Comparison of ENCODE assay signal across 16 cellular contexts in genomic region chr11:69524291-69524882, GRCh38. TPM values are rescaled to one million over a fixed set of nuclear protein-coding genes. Genes with fewer than 3 reads are reported as not detected.
DNase-seq lines count a peak whose midpoint lies in the region; ATAC-seq and TF ChIP-seq lines count a peak whose summit lies in the region.
"Had no signal": no experiment of that assay in that cellular context is flagged by ENCODE, and none has a peak within 500 bp of the region (broad histone marks: within the 10 kb centered on the region; RNA-seq: fewer than 3 reads in every experiment).

No MANE protein-coding gene starts in this region.

- ATAC-seq in PC-3 (peak; percentile 35; the same call in 1 of the 2 replicates), HG03520 (IDR thresholded peaks at IDR 0.05; ENCODE audit: unreplicated experiment) (no peak), GM19035 (IDR thresholded peaks at IDR 0.05; ENCODE audit: unreplicated experiment) (no peak)
- ATAC-seq: body of pancreas had no signal

- H3K27me3 Mint-ChIP-seq in CD14-positive monocyte (ENCODE audit: low read depth in 3 of 3) (peaks cover 0 to 2% (median 2%) of the 10 kb centered on the region in 3 donors), endodermal cell (ENCODE audit: insufficient read depth) (peaks cover under 1% of the 10 kb centered on the region)

- 81 to 83% methylated on average over 9 to 15 of the region's 15 CpGs for WGBS in endodermal cell (ENCODE audit: insufficient coverage in 1 of 2, insufficient read length in 1 of 2), 2 experiments
- WGBS in mesenchymal stem cell = 63% methylated on average over 13 of the region's 15 CpGs

- CTCF ChIA-PET in PC-3 (lab: Charles Lee) = no interaction called here

- H2BK15ac ChIP-seq in mesenchymal stem cell (ENCODE audit: low read depth, poor library complexity, severe bottlenecking) = no peak overlapping the region

- H4K20me1 ChIP-seq in PC-3 (ENCODE audit: low read length) = no peaks in the 10 kb centered on the region

- H3K36me3 Mint-ChIP-seq in CD14-positive monocyte = no peaks in the 10 kb centered on the region
- no peaks in the 10 kb centered on the region for H3K36me3 Mint-ChIP-seq in endodermal cell (ENCODE audit: low read depth)

- H3K4me1 Mint-ChIP-seq in CD14-positive monocyte (no peaks in the 10 kb centered on the region), endodermal cell (peaks cover 20% of the 10 kb centered on the region)
- H3K4me1 Mint-ChIP-seq: activated CD4-positive, alpha-beta memory T cell treated with anti-CD3 and anti-CD28 coated beads, Interleukin-2, amount 10 ng/mL, durations not matched to agents 7 days and 5 days had no signal

- peaks cover 0 to 6% (median under 1%) of the 10 kb centered on the region in 7 donors for H3K9me3 Mint-ChIP-seq in CD14-positive monocyte
- H3K9me3 Mint-ChIP-seq in endodermal cell = no peaks in the 10 kb centered on the region
- H3K9me3 Mint-ChIP-seq: activated CD4-positive, alpha-beta memory T cell treated with anti-CD3 and anti-CD28 coated beads, Interleukin-2, amount 10 ng/mL, durations not matched to agents 7 days and 5 days had no signal

- H3K14ac ChIP-seq in mesenchymal stem cell (ENCODE audit: low read length in 2 of 2) = no peak overlapping the region

- H2AFZ ChIP-seq in PC-3 (ENCODE audit: low read length) = no peak overlapping the region
- H2AFZ ChIP-seq in mesenchymal stem cell (ENCODE audit: low read depth, low read length) = peak overlapping the region; percentile 20

- H4K91ac ChIP-seq in mesenchymal stem cell (ENCODE audit: low read length) = no peak overlapping the region

- H3K4me3 Mint-ChIP-seq in CD14-positive monocyte = no peak overlapping the region
- H3K4me3 Mint-ChIP-seq in endodermal cell = no peak overlapping the region
- H3K4me3 Mint-ChIP-seq: activated CD4-positive, alpha-beta memory T cell treated with anti-CD3 and anti-CD28 coated beads, Interleukin-2, amount 10 ng/mL, durations not matched to agents 7 days and 5 days had no signal

- no peaks in the 10 kb centered on the region for H3K79me1 ChIP-seq in mesenchymal stem cell (replicated peaks; ENCODE audit: low read length, poor library complexity, severe bottlenecking)

- H2AK5ac ChIP-seq in mesenchymal stem cell (ENCODE audit: low read length, severe bottlenecking) = no peak overlapping the region

- BruUV-seq in PC-3 (replicated peaks; lab: Mats Ljungman, UMichigan) = no TSS peak

- no peak overlapping the region for H3K23ac ChIP-seq in mesenchymal stem cell (ENCODE audit: low read length in 2 of 2)

- H3K79me2 ChIP-seq in PC-3 (ENCODE audit: low read length) = no peaks in the 10 kb centered on the region

- intact Hi-C loops in CD14-positive monocyte (cut with micrococcal nuclease) = no loop called here
- intact Hi-C loops in PC-3 (cut with micrococcal nuclease) = no loop called here

- H3F3A ChIP-seq in PC-3 (ENCODE audit: low read length, unreplicated experiment) = no peaks in the 10 kb centered on the region

- H3K27ac Mint-ChIP-seq in CD14-positive monocyte = no peak overlapping the region
- no peak overlapping the region for H3K27ac Mint-ChIP-seq in endodermal cell
- H3K27ac Mint-ChIP-seq: activated CD4-positive, alpha-beta memory T cell treated with anti-CD3 and anti-CD28 coated beads, Interleukin-2, amount 10 ng/mL, durations not matched to agents 7 days and 5 days had no signal

- H3K27me3 ChIP-seq in PC-3 (ENCODE audit: low read length) = no peaks in the 10 kb centered on the region
- no peaks in the 10 kb centered on the region for H3K27me3 ChIP-seq in endodermal cell (ENCODE audit: control insufficient read depth, insufficient read depth, low read length, poor library complexity, severe bottlenecking)
- H3K27me3 ChIP-seq in mesenchymal stem cell (ENCODE audit: control insufficient read depth in 1 of 2, insufficient read depth in 1 of 2, low read length in 2 of 2) = peaks cover 2 to 38% of the 10 kb centered on the region in 2 experiments
- H3K27me3 ChIP-seq: body of pancreas, upper lobe of left lung had no signal

- no peak overlapping the region for H3K4ac ChIP-seq in mesenchymal stem cell (ENCODE audit: low read depth in 1 of 2, low read length in 2 of 2)

- H3K4me3 ChIP-seq in PC-3 (ENCODE audit: low read length) (no peak overlapping the region), endodermal cell (ENCODE audit: low read length) (no peak overlapping the region), mesenchymal stem cell (ENCODE audit: insufficient read depth in 1 of 2, low read depth in 1 of 2, low read length in 2 of 2) (peak overlapping the region in 1 of 2 experiments; percentile 28)
- H3K4me3 ChIP-seq: body of pancreas, prostate gland, upper lobe of left lung had no signal

- H3K18ac ChIP-seq in mesenchymal stem cell (ENCODE audit: low read depth in 1 of 2, low read length in 2 of 2) = no peak overlapping the region

- TF ChIP-seq CTCF in CD14-positive monocyte (IDR thresholded peaks at IDR 0.05) (no peak), PC-3 (conservative IDR thresholded peaks at IDR 0.05; ENCODE audit: low read depth, low read length) (no peak), endodermal cell (conservative IDR thresholded peaks at IDR 0.05) (no peak)

- no peaks in the 10 kb centered on the region for H3K9me3 ChIP-seq in PC-3 (ENCODE audit: low read length)
- H3K9me3 ChIP-seq in endodermal cell (ENCODE audit: control insufficient read depth, low read length) = no peaks in the 10 kb centered on the region
- H3K9me3 ChIP-seq in mesenchymal stem cell (ENCODE audit: control insufficient read depth, low read length) = peaks cover 5% of the 10 kb centered on the region
- H3K9me3 ChIP-seq: body of pancreas, prostate gland, upper lobe of left lung had no signal

- no peak overlapping the region for H2BK120ac ChIP-seq in mesenchymal stem cell (ENCODE audit: low read depth, low read length)

- H2BK12ac ChIP-seq in mesenchymal stem cell (ENCODE audit: low read length in 2 of 2) = peak overlapping the region in 1 of 2 experiments; percentile 15

- H4K8ac ChIP-seq in mesenchymal stem cell (ENCODE audit: low read length) = no peak overlapping the region

- H3K9ac ChIP-seq in PC-3 (ENCODE audit: low read length) (no peak overlapping the region), endodermal cell (ENCODE audit: extremely low read depth, low read length, poor library complexity, severe bottlenecking) (no peak overlapping the region), mesenchymal stem cell (ENCODE audit: low read length) (peak overlapping the region; percentile 31)

- H3K36me3 ChIP-seq in PC-3 (ENCODE audit: low read depth, low read length) (no peaks in the 10 kb centered on the region), endodermal cell (ENCODE audit: control insufficient read depth, insufficient read depth, low read length) (no peaks in the 10 kb centered on the region), mesenchymal stem cell (ENCODE audit: control insufficient read depth in 1 of 2, insufficient read depth in 2 of 2, low read depth in 1 of 2, low read length in 2 of 2) (peaks cover 0 to 8% of the 10 kb centered on the region in 2 experiments)
- H3K36me3 ChIP-seq: prostate gland, upper lobe of left lung had no signal

- no peaks in the 10 kb centered on the region for H3K9me2 ChIP-seq in PC-3 (replicated peaks; ENCODE audit: low read length)

- H3K4me2 ChIP-seq in PC-3 (ENCODE audit: low read length) = no peak overlapping the region
- H3K4me2 ChIP-seq in mesenchymal stem cell (ENCODE audit: low read length, poor library complexity, severe bottlenecking) = no peak overlapping the region

- POLR2A ChIA-PET in PC-3 (lab: Charles Lee; ENCODE audit: unreplicated experiment) = no interaction called here

- H3K4me1 ChIP-seq in PC-3 (ENCODE audit: insufficient read depth, low read length) (peaks cover 5% of the 10 kb centered on the region; the same call in 1 of the 2 replicates), endodermal cell (ENCODE audit: control insufficient read depth, insufficient read depth, low read length) (no peaks in the 10 kb centered on the region), mesenchymal stem cell (ENCODE audit: control insufficient read depth, insufficient read depth, low read depth, low read length) (peaks cover 4% of the 10 kb centered on the region)
- H3K4me1 ChIP-seq: body of pancreas, prostate gland, upper lobe of left lung had no signal

- H3K27ac ChIP-seq in PC-3 (ENCODE audit: low read length) = no peak overlapping the region
- H3K27ac ChIP-seq in endodermal cell (ENCODE audit: low read depth, low read length) = no peak overlapping the region
- no peak overlapping the region for H3K27ac ChIP-seq in mesenchymal stem cell (ENCODE audit: low read length, poor library complexity, severe bottlenecking)
- H3K27ac ChIP-seq: body of pancreas, C4-2B, prostate gland, upper lobe of left lung had no signal

- no peak overlapping the region for H2BK5ac ChIP-seq in mesenchymal stem cell (ENCODE audit: low read depth, low read length, poor library complexity, severe bottlenecking)

- DNase-seq in CD14-positive monocyte (ENCODE audit: low spot score) (peak; percentile 23), PC-3 (peak; percentile 26), endodermal cell (peak; percentile 56), mesenchymal stem cell (peak; percentile 18), DMS79 (lab: John Stamatoyannopoulos, UW) (no peak), NCI-H1930 (lab: John Stamatoyannopoulos, UW) (no peak)
- DNase-seq: activated CD4-positive, alpha-beta memory T cell treated with anti-CD3 and anti-CD28 coated beads, Interleukin-2, amount 10 ng/mL, durations not matched to agents 7 days and 5 days; body of pancreas; NCI-H2029 treated with DMSO at 0.1 percent for 48 hours; SHP77 treated with DMSO at 0.1 percent for 48 hours; stimulated activated CD4-positive, alpha-beta T cell treated with anti-CD3 and anti-CD28 coated beads, Interleukin-2, amount 100 ng/mL, for 24 hours had no signal

RNA-seq across cellular contexts. Expression of gene LINC01488, which starts 42.9 kb away (rescaled TPM):
- polyA plus RNA-seq in CD14-positive monocyte = not detected
- not detected in 2 replicates for total RNA-seq in PC-3 (2014; rRNA removed)
- not detected for total RNA-seq in endodermal cell
- not detected for polyA plus RNA-seq in endodermal cell (2013, experiment 1 of 2)
- polyA plus RNA-seq in endodermal cell (2013, experiment 2 of 2) = not detected
- polyA plus RNA-seq in mesenchymal stem cell (2013, experiment 1 of 2) = not detected
- not detected for polyA plus RNA-seq in mesenchymal stem cell (2013, experiment 2 of 2)
- total RNA-seq: activated CD4-positive, alpha-beta memory T cell treated with anti-CD3 and anti-CD28 coated beads, Interleukin-2, amount 10 ng/mL, durations not matched to agents 7 days and 5 days; body of pancreas; prostate gland; upper lobe of left lung had no signal

Comparison
In these comparisons a context has a peak if more than half of its experiments do, and no peak if none do; other contexts are left out.
1. DNase-seq: peak in CD14-positive monocyte (single experiment), PC-3 (single experiment), endodermal cell (single experiment) and mesenchymal stem cell (single experiment); none in DMS79 (single experiment) and NCI-H1930 (0 of 2).